ENCODE assay signal across 8 cellular contexts in the genomic region with DNA sequence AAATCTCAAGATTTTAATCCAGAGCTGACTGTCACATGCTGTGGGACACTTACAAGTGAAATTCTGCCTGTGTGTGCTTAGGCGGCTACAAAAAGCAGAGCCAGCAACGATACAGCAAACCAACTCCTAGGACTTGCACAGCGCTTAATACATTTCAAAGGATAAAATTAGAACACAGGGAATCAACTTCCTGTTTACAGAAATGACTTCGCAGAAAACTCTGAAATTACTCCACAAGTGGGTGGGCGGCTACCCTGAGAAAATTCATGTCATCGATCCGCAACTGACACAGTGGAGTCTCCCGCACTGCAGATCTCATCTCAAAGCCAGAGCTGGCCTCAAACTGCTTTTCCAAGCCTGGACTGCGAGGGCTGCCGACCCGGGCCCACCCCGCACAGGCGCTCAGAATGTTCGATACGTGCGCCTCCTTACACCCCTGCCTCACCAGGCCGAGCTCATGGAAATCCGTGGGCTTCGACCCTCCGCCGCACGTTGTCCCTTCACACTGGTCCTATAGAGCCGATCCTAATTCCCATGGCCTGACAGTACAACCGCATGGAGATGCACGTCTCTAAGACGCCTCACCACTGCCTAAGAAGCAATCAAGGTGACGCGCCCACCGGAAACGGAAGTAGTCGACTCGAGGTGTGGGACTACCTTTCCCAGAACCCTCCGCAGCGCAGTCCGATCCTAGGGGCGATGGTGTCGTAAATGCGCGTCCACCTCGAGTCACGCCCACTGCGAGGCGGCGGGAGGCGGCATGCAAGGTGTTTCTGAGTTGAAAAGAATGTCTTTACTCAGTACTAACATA. TPM values are rescaled to one million over a fixed set of nuclear protein-coding genes. Genes with fewer than 3 reads are reported as not detected.
A peak's percentile ranks its signal among the peaks of the same experiment; 100 is the strongest.
DNase-seq lines count a peak whose midpoint lies in the region; ATAC-seq, FAIRE-seq and TF ChIP-seq lines count a peak whose summit lies in the region.

Gene ZNF229 (minus strand): TSS at position 609 of the 811 bp plus-strand sequence. CDS start 5,625 bp downstream, outside the sequence.

- H3K9me3 Mint-ChIP-seq in HFFc6 = peaks cover 63% of the 10 kb centered on the region
- peaks cover 39% of the 10 kb centered on the region for H3K9me3 Mint-ChIP-seq in activated naive CD8-positive, alpha-beta T cell treated with anti-CD3 and anti-CD28 coated beads, Interleukin-2, amount 10 ng/mL, durations not matched to agents 7 days and 5 days

- H3K4me3 Mint-ChIP-seq in HFFc6 = peak within 1 kb of the TSS; percentile 97
- peak within 1 kb of the TSS; percentile 96 for H3K4me3 Mint-ChIP-seq in activated naive CD8-positive, alpha-beta T cell treated with anti-CD3 and anti-CD28 coated beads, Interleukin-2, amount 10 ng/mL, durations not matched to agents 7 days and 5 days

- no peak within 1 kb of the TSS for H3K27ac ChIP-seq in SK-N-MC
- peak within 1 kb of the TSS; percentile 14 for H3K27ac ChIP-seq in subcutaneous abdominal adipose tissue (ENCODE audit: low read depth, low read length)

- H3K9ac ChIP-seq in SK-N-MC (ENCODE audit: insufficient read length) (peak within 1 kb of the TSS; percentile 58), subcutaneous abdominal adipose tissue (ENCODE audit: low read length in 5 of 5) (peak within 1 kb of the TSS in 3 of 5 donors; percentile 20 to 54 (median 52))

- peak; percentile 99 for ATAC-seq in activated naive CD8-positive, alpha-beta T cell treated with anti-CD3 and anti-CD28 coated beads, Interleukin-2, amount 10 ng/mL, durations not matched to agents 7 days and 5 days (ENCODE audit: low read depth)
- peak; percentile 97 for ATAC-seq in Right ventricle myocardium inferior
- no peak for ATAC-seq in GM21526 (IDR thresholded peaks at IDR 0.05; ENCODE audit: low FRiP score, unreplicated experiment)

- DNase-seq in HFFc6 (peak; percentile 88), SK-N-MC (ENCODE audit: low read depth, low spot score) (peak; percentile 80), Right ventricle myocardium inferior (ENCODE audit: missing footprints) (peak; percentile 93), occipital lobe (lab: John Stamatoyannopoulos, UW) (peak; percentile 57)
- peak; percentile 84 for DNase-seq in activated naive CD8-positive, alpha-beta T cell treated with anti-CD3 and anti-CD28 coated beads, Interleukin-2, amount 10 ng/mL, durations not matched to agents 7 days and 5 days

- peaks cover 0 to 2% (median 0%) of the 10 kb centered on the region in 5 donors for H3K27me3 ChIP-seq in subcutaneous abdominal adipose tissue (ENCODE audit: control insufficient read depth in 5 of 5, insufficient read depth in 4 of 5, low read length in 5 of 5)

- intact Hi-C loops in Right ventricle myocardium inferior (cut with DNase I) = no loop called here

- peak within 1 kb of the TSS; percentile 95 for H3K27ac Mint-ChIP-seq in HFFc6
- H3K27ac Mint-ChIP-seq in activated naive CD8-positive, alpha-beta T cell treated with anti-CD3 and anti-CD28 coated beads, Interleukin-2, amount 10 ng/mL, durations not matched to agents 7 days and 5 days = peak within 1 kb of the TSS; percentile 94

- H3K4me1 Mint-ChIP-seq in HFFc6 (ENCODE audit: low read depth) = peaks cover 22% of the 10 kb centered on the region
- peaks cover 9% of the 10 kb centered on the region for H3K4me1 Mint-ChIP-seq in activated naive CD8-positive, alpha-beta T cell treated with anti-CD3 and anti-CD28 coated beads, Interleukin-2, amount 10 ng/mL, durations not matched to agents 7 days and 5 days

- peaks cover 0 to 16% (median 10%) of the 10 kb centered on the region in 5 donors for H3K4me1 ChIP-seq in subcutaneous abdominal adipose tissue (ENCODE audit: control insufficient read depth in 5 of 5, insufficient read depth in 5 of 5, low read length in 5 of 5)

- H3K9me3 ChIP-seq in SK-N-MC (ENCODE audit: low read depth, low read length) = no peaks in the 10 kb centered on the region; the same call in 1 of the 2 replicates
- H3K9me3 ChIP-seq in subcutaneous abdominal adipose tissue (ENCODE audit: control insufficient read depth in 5 of 5, low read length in 5 of 5) = peaks cover 12 to 67% (median 55%) of the 10 kb centered on the region in 5 donors

- FAIRE-seq in A204.1 (lab: Jason Lieb, UNC) = peak; percentile 92

- H3K36me3 Mint-ChIP-seq in HFFc6 (ENCODE audit: low read depth) = peaks cover 68% of the 10 kb centered on the region
- peaks cover 38% of the 10 kb centered on the region for H3K36me3 Mint-ChIP-seq in activated naive CD8-positive, alpha-beta T cell treated with anti-CD3 and anti-CD28 coated beads, Interleukin-2, amount 10 ng/mL, durations not matched to agents 7 days and 5 days

- TF ChIP-seq CTCF in HFFc6 (IDR thresholded peaks at IDR 0.05) = no peak

- H3K4me3 ChIP-seq in SK-N-MC (peak within 1 kb of the TSS; percentile 84), subcutaneous abdominal adipose tissue (ENCODE audit: low read depth in 1 of 5, low read length in 5 of 5) (peak within 1 kb of the TSS; percentile 79 to 94 (median 87))

- POLR2A ChIA-PET in activated naive CD8-positive, alpha-beta T cell treated with anti-CD3 and anti-CD28 coated beads, Interleukin-2, amount 10 ng/mL, durations not matched to agents 7 days and 5 days (lab: Charles Lee) = no interaction called here

- H3K36me3 ChIP-seq in SK-N-MC (ENCODE audit: insufficient read depth, low read length) = peaks cover 18% of the 10 kb centered on the region
- H3K36me3 ChIP-seq in subcutaneous abdominal adipose tissue (ENCODE audit: control insufficient read depth in 5 of 5, insufficient read depth in 5 of 5, low read length in 5 of 5) = peaks cover 0 to 8% (median 3%) of the 10 kb centered on the region in 5 donors

- H3K27me3 Mint-ChIP-seq in HFFc6 (ENCODE audit: insufficient read depth) = peaks cover 5% of the 10 kb centered on the region
- no peaks in the 10 kb centered on the region for H3K27me3 Mint-ChIP-seq in activated naive CD8-positive, alpha-beta T cell treated with anti-CD3 and anti-CD28 coated beads, Interleukin-2, amount 10 ng/mL, durations not matched to agents 7 days and 5 days

RNA-seq across cellular contexts. Expression of gene ZNF229, which starts in this region (rescaled TPM):
- 1 to 10 TPM; 6.4 to 9.4 (median 7.8) TPM for total RNA-seq in HFFc6 (2021; fragmentation: NEBNext Ultra II Directional; extraction: Animal tissue kit (Norgen Biotek cat#: 25700))
- total RNA-seq in activated naive CD8-positive, alpha-beta T cell treated with anti-CD3 and anti-CD28 coated beads, Interleukin-2, amount 10 ng/mL, durations not matched to agents 7 days and 5 days = 1 to 10 TPM; 2.6 to 3.0 TPM
- total RNA-seq in Right ventricle myocardium inferior = 7.3 TPM
- total RNA-seq in occipital lobe = 23.1 TPM
